8 cellular contexts compared by ENCODE assay signal in the genomic region with DNA sequence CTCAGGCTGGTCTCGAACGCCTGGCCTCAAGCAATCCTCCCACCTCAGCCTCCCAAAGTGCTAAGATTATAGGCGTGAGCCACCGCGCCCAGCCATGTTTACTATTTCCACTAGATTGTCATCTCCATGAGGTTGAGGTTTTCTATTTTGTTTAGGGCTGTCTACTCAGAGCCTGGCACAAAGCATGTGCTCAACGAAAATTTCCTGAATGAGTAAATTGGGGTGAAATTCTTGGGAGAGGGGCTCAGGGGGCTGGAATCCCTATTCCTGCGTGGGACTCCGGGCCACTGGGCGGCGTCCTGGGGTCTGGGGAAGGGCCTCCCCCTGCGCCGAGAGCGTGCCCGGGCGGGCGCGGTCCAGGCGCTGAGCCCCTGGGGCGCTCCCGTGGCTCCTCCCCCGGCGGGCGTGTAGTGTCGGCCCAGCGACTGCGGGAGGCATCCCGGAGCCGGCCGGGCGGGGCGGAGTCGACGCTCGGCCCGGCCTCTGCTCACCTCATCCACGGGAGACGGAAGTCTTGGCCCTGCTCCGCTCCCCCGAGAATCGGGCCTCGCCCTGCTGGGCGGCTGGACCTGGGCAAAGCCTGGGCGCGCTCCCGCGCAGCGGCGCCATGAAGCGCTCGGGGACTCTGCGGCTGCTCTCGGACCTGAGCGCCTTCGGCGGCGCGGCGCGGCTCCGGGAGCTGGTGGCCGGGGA. TPM values are rescaled to one million over a fixed set of nuclear protein-coding genes. Genes with fewer than 3 reads are reported as not detected.
DNase-seq lines count a peak whose midpoint lies in the region; ATAC-seq and TF ChIP-seq lines count a peak whose summit lies in the region.

A gene (plus strand): TSS at position 482 of the 693 bp plus-strand sequence. CDS start 126 bp downstream, at position 608.

- H3K4me3 ChIP-seq in breast epithelium: peak within 1 kb of the TSS; percentile 73 to 100 (median 91)
- H3K4me3 ChIP-seq in spleen: peak within 1 kb of the TSS; percentile 69 to 99 (median 91)

- H3K36me3 ChIP-seq in breast epithelium (no peaks in the 10 kb centered on the region), spleen (peaks cover 0 to 34% (median 13%) of the 10 kb centered on the region in 6 donors)

- DNase-seq in NCI-H2107 treated with DMSO at 0.1 percent for 48 hours (lab: John Stamatoyannopoulos, UW; ENCODE audit: unreplicated experiment) (peak; percentile 4), breast epithelium (ENCODE audit: low spot score in 2 of 2) (peak; percentile 74 to 89), iPS-NIHi7 (ENCODE audit: extremely low spot score) (peak; percentile 91), spleen (peak; percentile 99)

- H3K4me1 ChIP-seq in breast epithelium: peaks cover 0 to 13% of the 10 kb centered on the region in 2 donors
- H3K4me1 ChIP-seq in spleen: peaks cover 17 to 53% (median 43%) of the 10 kb centered on the region in 6 donors

- WGBS in spleen, 5 donors: 1 to 2% (median 2%) methylated on average over 39 to 61 of the region's 61 CpGs

- TF ChIP-seq CTCF in 22Rv1 (IDR thresholded peaks at IDR 0.05): peak; percentile 22; the same call in 1 of the 2 replicates
- 0 out of 2 replicates have a peak, but pooled peaks have one; percentile 22 for TF ChIP-seq CTCF in VCaP (conservative IDR thresholded peaks at IDR 0.05)
- TF ChIP-seq CTCF in breast epithelium (IDR thresholded peaks at IDR 0.05): no peak
- peak in 8 of 11 experiments; percentile 10 to 67 (median 34) for TF ChIP-seq CTCF in spleen (IDR thresholded peaks at IDR 0.05 in 8 of 11, conservative IDR thresholded peaks at IDR 0.05 in 3 of 11)

- intact Hi-C loops in breast epithelium (cut with DNase I; ENCODE audit: low total_unique reads): loop anchor here (5.0 kb wide), 1 partner anchor 1422 kb away; no protein-coding TSS in a partner anchor
- intact Hi-C loops in spleen (cut with DNase I; ENCODE audit: low total_unique reads): loop anchor here (10.0 kb wide), 1 partner anchor 50 kb away; no protein-coding TSS in a partner anchor

- H3K27ac ChIP-seq in 22Rv1 (peak within 1 kb of the TSS; percentile 82), VCaP (peak within 1 kb of the TSS; percentile 85), breast epithelium (peak within 1 kb of the TSS; percentile 90 to 97), spleen (peak within 1 kb of the TSS; percentile 93 to 98 (median 94))

- H3K27me3 ChIP-seq in breast epithelium (no peaks in the 10 kb centered on the region), spleen (replicated peaks in 1 of 7) (no peaks in the 10 kb centered on the region)

- peak; percentile 93 for ATAC-seq in GM18511 (IDR thresholded peaks at IDR 0.05; ENCODE audit: unreplicated experiment)
- ATAC-seq in HG03025 (IDR thresholded peaks at IDR 0.05; ENCODE audit: low FRiP score, unreplicated experiment): peak; percentile 79

- peak; percentile 26 for TF ChIP-seq POLR2A in breast epithelium (IDR thresholded peaks at IDR 0.05)
- TF ChIP-seq POLR2A in spleen (IDR thresholded peaks at IDR 0.05): peak in 2 of 3 donors; percentile 26 to 32

- H3K9me3 ChIP-seq in breast epithelium (no peaks in the 10 kb centered on the region), spleen (no peaks in the 10 kb centered on the region)

RNA-seq across cellular contexts. Expression of the gene that starts here (rescaled TPM):
- total RNA-seq in breast epithelium (10 to 100 TPM; 17.4 to 22.7 (median 19.7) TPM), spleen (10 to 100 TPM; 15.9 to 29.5 (median 21.9) TPM)
- 10 to 100 TPM in 2 of 3 donors, 1 to 10 TPM in 1; 7.2 to 14.1 (median 10.8) TPM for polyA plus RNA-seq in spleen

Comparison
In these comparisons a context has a peak if more than half of its experiments do, and no peak if none do; other contexts are left out.
1. Peak in every context shown above with its lines: DNase-seq, ATAC-seq, H3K4me3 ChIP-seq and H3K27ac ChIP-seq.
2. CTCF ChIP-seq: peak in 22Rv1 (single experiment), VCaP (single experiment) and spleen (8 of 11); none in breast epithelium (0 of 3).
3. DNase-seq: peak in every context shown above with its lines; median percentile 99 in spleen; 91 in iPS-NIHi7; 82 in breast epithelium; 4 in NCI-H2107 treated with DMSO at 0.1 percent for 48 hours.